ENCODE assay signal across 21 cellular contexts in genomic region chr1:206477581-206478380, GRCh38. TPM values are rescaled to one million over a fixed set of nuclear protein-coding genes. Genes with fewer than 3 reads are reported as not detected.
DNase-seq lines count a peak whose midpoint lies in the region; ATAC-seq, FAIRE-seq and TF ChIP-seq lines count a peak whose summit lies in the region.
"Had no signal": no experiment of that assay in that cellular context is flagged by ENCODE, and none has a peak within 500 bp of the region (broad histone marks: within the 10 kb centered on the region; RNA-seq: fewer than 3 reads in every experiment).

No MANE protein-coding gene starts in this region.

- intact Hi-C loops in activated CD8-positive, alpha-beta T cell treated with anti-CD3 and anti-CD28 coated beads for 36 hours (cut with micrococcal nuclease), result no loop called here

- peaks cover 32% of the 10 kb centered on the region for H3K4me1 Mint-ChIP-seq in activated CD8-positive, alpha-beta T cell treated with anti-CD3 and anti-CD28 coated beads, Interleukin-2, amount 10 ng/mL, durations not matched to agents 7 days and 5 days (ENCODE audit: low read depth)
- H3K4me1 Mint-ChIP-seq in activated CD8-positive, alpha-beta T cell treated with anti-CD3 and anti-CD28 coated beads for 36 hours (ENCODE audit: low read depth), result peaks cover 48% of the 10 kb centered on the region
- H3K4me1 Mint-ChIP-seq in endothelial cell (ENCODE audit: unreplicated experiment), result peaks cover 12% of the 10 kb centered on the region
- H3K4me1 Mint-ChIP-seq in stimulated activated effector memory CD8-positive, alpha-beta T cell treated with anti-CD3 and anti-CD28 coated beads, Interleukin-12 subunit alpha, Interleukin-12 subunit beta, amount 100 ng/mL, for 72 hours, result peaks cover 52% of the 10 kb centered on the region

- no peaks in the 10 kb centered on the region for H3K27me3 Mint-ChIP-seq in activated CD8-positive, alpha-beta T cell treated with anti-CD3 and anti-CD28 coated beads, Interleukin-2, amount 10 ng/mL, durations not matched to agents 7 days and 5 days (ENCODE audit: low read depth)
- no peaks in the 10 kb centered on the region for H3K27me3 Mint-ChIP-seq in activated CD8-positive, alpha-beta T cell treated with anti-CD3 and anti-CD28 coated beads for 36 hours
- peaks cover 12% of the 10 kb centered on the region for H3K27me3 Mint-ChIP-seq in endothelial cell (ENCODE audit: unreplicated experiment)

- CTCF ChIA-PET in activated CD8-positive, alpha-beta T cell treated with anti-CD3 and anti-CD28 coated beads, Interleukin-2, amount 10 ng/mL, durations not matched to agents 7 days and 5 days (lab: Charles Lee), result interaction anchor here (1.2 to 7.5 kb wide), 6 partner anchors 8 to 187 kb away, joined by 3 to 94 read pairs (median 8); partner anchors contain the start of gene RASSF5
- CTCF ChIA-PET in activated CD8-positive, alpha-beta T cell treated with anti-CD3 and anti-CD28 coated beads for 36 hours (lab: Charles Lee), result interaction anchor here (2.0 to 9.2 kb wide), 8 partner anchors 13 to 187 kb away, joined by 8 to 112 read pairs (median 32); no protein-coding TSS in a partner anchor
- CTCF ChIA-PET in HEK293 (lab: Yijun Ruan, JAX), result interaction anchor here (0.5 to 5.2 kb wide), 11 partner anchors 8 to 504 kb away, joined by 3 to 37 read pairs (median 4); partner anchors contain the start of gene IKBKE

- no peak for TF ChIP-seq CTCF in activated CD8-positive, alpha-beta T cell treated with anti-CD3 and anti-CD28 coated beads for 36 hours (IDR thresholded peaks at IDR 0.05)
- no peak for TF ChIP-seq CTCF in HEK293 (tag by site-specific recombination; IDR thresholded peaks at IDR 0.05)
- no peak for TF ChIP-seq CTCF in endothelial cell (IDR thresholded peaks at IDR 0.05; ENCODE audit: unreplicated experiment)

- H3K27ac Mint-ChIP-seq in activated CD8-positive, alpha-beta T cell treated with anti-CD3 and anti-CD28 coated beads, Interleukin-2, amount 10 ng/mL, durations not matched to agents 7 days and 5 days, result peak overlapping the region; percentile 19
- H3K27ac Mint-ChIP-seq in activated CD8-positive, alpha-beta T cell treated with anti-CD3 and anti-CD28 coated beads for 36 hours, result no peak overlapping the region
- no peak overlapping the region for H3K27ac Mint-ChIP-seq in endothelial cell (ENCODE audit: unreplicated experiment)
- H3K27ac Mint-ChIP-seq in stimulated activated effector memory CD8-positive, alpha-beta T cell treated with anti-CD3 and anti-CD28 coated beads, Interleukin-12 subunit alpha, Interleukin-12 subunit beta, amount 100 ng/mL, for 72 hours, result peak overlapping the region; percentile 16
- H3K27ac Mint-ChIP-seq: HFFc6 had no signal

- peaks cover 69% of the 10 kb centered on the region for H3K36me3 Mint-ChIP-seq in activated CD8-positive, alpha-beta T cell treated with anti-CD3 and anti-CD28 coated beads, Interleukin-2, amount 10 ng/mL, durations not matched to agents 7 days and 5 days (ENCODE audit: low read depth)
- peaks cover 42% of the 10 kb centered on the region for H3K36me3 Mint-ChIP-seq in activated CD8-positive, alpha-beta T cell treated with anti-CD3 and anti-CD28 coated beads for 36 hours (ENCODE audit: low read depth)
- H3K36me3 Mint-ChIP-seq in endothelial cell (ENCODE audit: low read depth, unreplicated experiment), result peaks cover 30% of the 10 kb centered on the region
- peaks cover 73% of the 10 kb centered on the region for H3K36me3 Mint-ChIP-seq in stimulated activated effector memory CD8-positive, alpha-beta T cell treated with anti-CD3 and anti-CD28 coated beads, Interleukin-12 subunit alpha, Interleukin-12 subunit beta, amount 100 ng/mL, for 72 hours

- FAIRE-seq in HTR-8/SVneo (lab: Jason Lieb, UNC), result no peak
- FAIRE-seq: HepG2 had no signal

- no peaks in the 10 kb centered on the region for H3K9me3 ChIP-seq in HEK293 (ENCODE audit: control insufficient read depth, insufficient read depth, low read depth, low read length)
- H3K9me3 ChIP-seq: MG63 had no signal

- H3K4me3 Mint-ChIP-seq in activated CD8-positive, alpha-beta T cell treated with anti-CD3 and anti-CD28 coated beads, Interleukin-2, amount 10 ng/mL, durations not matched to agents 7 days and 5 days, result no peak overlapping the region
- H3K4me3 Mint-ChIP-seq in activated CD8-positive, alpha-beta T cell treated with anti-CD3 and anti-CD28 coated beads for 36 hours, result no peak overlapping the region
- H3K4me3 Mint-ChIP-seq in endothelial cell (ENCODE audit: unreplicated experiment), result peak overlapping the region; percentile 51
- no peak overlapping the region for H3K4me3 Mint-ChIP-seq in stimulated activated effector memory CD8-positive, alpha-beta T cell treated with anti-CD3 and anti-CD28 coated beads, Interleukin-12 subunit alpha, Interleukin-12 subunit beta, amount 100 ng/mL, for 72 hours
- H3K4me3 Mint-ChIP-seq: HFFc6 had no signal

- no peak for DNase-seq in activated CD8-positive, alpha-beta T cell treated with anti-CD3 and anti-CD28 coated beads, Interleukin-2, amount 10 ng/mL, durations not matched to agents 7 days and 5 days
- no peak for DNase-seq in activated CD8-positive, alpha-beta T cell treated with anti-CD3 and anti-CD28 coated beads for 36 hours
- DNase-seq in endothelial cell (ENCODE audit: low spot score), result no peak
- no peak for DNase-seq in stimulated activated effector memory CD8-positive, alpha-beta T cell treated with anti-CD3 and anti-CD28 coated beads, Interleukin-12 subunit alpha, Interleukin-12 subunit beta, amount 100 ng/mL, for 72 hours (ENCODE audit: low spot score in 2 of 2)
- no peak for DNase-seq in HTR-8/SVneo (ENCODE audit: insufficient read length, low spot score)
- DNase-seq: AML-193; COR-L47; DMS79; H7; HFFc6; MG63; NCI-H1694 treated with DMSO at 0.1 percent for 48 hours; NCI-H2081 treated with DMSO at 0.1 percent for 48 hours; NCI-H510A treated with DMSO at 0.1 percent for 48 hours; NCI-H774; NK-92 treated with Interleukin-12 subunit alpha and Interleukin-12 subunit beta, amount 100 ng/mL, for 24 hours had no signal

- no peak overlapping the region for H3K4me3 ChIP-seq in HEK293 (ENCODE audit: low read depth, low read length)
- H3K4me3 ChIP-seq: K562, MG63 had no signal

- ATAC-seq in activated CD8-positive, alpha-beta T cell treated with anti-CD3 and anti-CD28 coated beads, Interleukin-2, amount 10 ng/mL, durations not matched to agents 7 days and 5 days, result no peak
- no peak for ATAC-seq in activated CD8-positive, alpha-beta T cell treated with anti-CD3 and anti-CD28 coated beads for 36 hours
- ATAC-seq in stimulated activated effector memory CD8-positive, alpha-beta T cell treated with anti-CD3 and anti-CD28 coated beads, Interleukin-12 subunit alpha, Interleukin-12 subunit beta, amount 100 ng/mL, for 72 hours, result no peak
- ATAC-seq in GM18520 (IDR thresholded peaks at IDR 0.05; ENCODE audit: unreplicated experiment), result no peak
- ATAC-seq: HepG2, K562, SK-N-SH treated with all-trans-retinoic acid at 6 μM for 48 hours had no signal

- H3K9me3 Mint-ChIP-seq in activated CD8-positive, alpha-beta T cell treated with anti-CD3 and anti-CD28 coated beads, Interleukin-2, amount 10 ng/mL, durations not matched to agents 7 days and 5 days (ENCODE audit: insufficient read depth), result no peaks in the 10 kb centered on the region
- H3K9me3 Mint-ChIP-seq in activated CD8-positive, alpha-beta T cell treated with anti-CD3 and anti-CD28 coated beads for 36 hours, result no peaks in the 10 kb centered on the region
- no peaks in the 10 kb centered on the region for H3K9me3 Mint-ChIP-seq in endothelial cell (ENCODE audit: unreplicated experiment)
- H3K9me3 Mint-ChIP-seq in stimulated activated effector memory CD8-positive, alpha-beta T cell treated with anti-CD3 and anti-CD28 coated beads, Interleukin-12 subunit alpha, Interleukin-12 subunit beta, amount 100 ng/mL, for 72 hours, result no peaks in the 10 kb centered on the region
- H3K9me3 Mint-ChIP-seq: HFFc6 had no signal

- no peaks in the 10 kb centered on the region for H3K4me1 ChIP-seq in HEK293 (ENCODE audit: control insufficient read depth, insufficient read depth, low read length)

- POLR2A ChIA-PET in activated CD8-positive, alpha-beta T cell treated with anti-CD3 and anti-CD28 coated beads, Interleukin-2, amount 10 ng/mL, durations not matched to agents 7 days and 5 days (lab: Charles Lee), result no interaction called here
- POLR2A ChIA-PET in activated CD8-positive, alpha-beta T cell treated with anti-CD3 and anti-CD28 coated beads for 36 hours (lab: Charles Lee), result interaction anchor here (0.6 to 1.6 kb wide), 3 partner anchors 16 to 29 kb away, joined by 3 to 4 read pairs (median 3); partner anchors contain the start of gene RASSF5
- POLR2A ChIA-PET in HEK293 (lab: Yijun Ruan, JAX), result no interaction called here

- H3K36me3 ChIP-seq in HEK293 (ENCODE audit: control insufficient read depth in 2 of 2, insufficient read depth in 1 of 2, low read length in 2 of 2), result peaks cover 0 to 9% of the 10 kb centered on the region in 2 experiments; a peak in 1 of 3 replicates

- H3K27ac ChIP-seq in HEK293 (ENCODE audit: extremely low read depth, low read depth, low read length), result no peak overlapping the region

TF ChIP-seq in HEK293, 187 proteins besides CTCF, POLR2A, EP300 and RAD21:
- TF ChIP-seq ZIC2 (tag by site-specific recombination; IDR thresholded peaks at IDR 0.05) (peak; percentile 28; the same call in 1 of the 2 replicates), ZNF707 (tag by site-specific recombination; IDR thresholded peaks at IDR 0.05) (no peak)

RNA-seq across cellular contexts. Expression of gene IKBKE, which starts 7.5 kb away (rescaled TPM):
- 10 to 100 TPM; 68.3 to 70.1 TPM for total RNA-seq in activated CD8-positive, alpha-beta T cell treated with anti-CD3 and anti-CD28 coated beads, Interleukin-2, amount 10 ng/mL, durations not matched to agents 7 days and 5 days
- 10 to 100 TPM; 14.3 to 14.9 TPM for total RNA-seq in activated CD8-positive, alpha-beta T cell treated with anti-CD3 and anti-CD28 coated beads for 36 hours
- total RNA-seq in endothelial cell (ENCODE audit: unreplicated experiment), result 20.9 TPM

RNA-seq across cellular contexts. Expression of gene RASSF5, which starts 29.6 kb away (rescaled TPM):
- total RNA-seq in activated CD8-positive, alpha-beta T cell treated with anti-CD3 and anti-CD28 coated beads, Interleukin-2, amount 10 ng/mL, durations not matched to agents 7 days and 5 days, result 100 to 1,000 TPM; 192 to 195 TPM
- total RNA-seq in activated CD8-positive, alpha-beta T cell treated with anti-CD3 and anti-CD28 coated beads for 36 hours, result 100 to 1,000 TPM; 215 to 218 TPM
- 1.2 TPM for total RNA-seq in endothelial cell (ENCODE audit: unreplicated experiment)

Comparison
In these comparisons a context has a peak if more than half of its experiments do, and no peak if none do; other contexts are left out.
1. H3K27ac Mint-ChIP-seq: peak in activated CD8-positive, alpha-beta T cell treated with anti-CD3 and anti-CD28 coated beads, Interleukin-2, amount 10 ng/mL, durations not matched to agents 7 days and 5 days (single experiment) and stimulated activated effector memory CD8-positive, alpha-beta T cell treated with anti-CD3 and anti-CD28 coated beads, Interleukin-12 subunit alpha, Interleukin-12 subunit beta, amount 100 ng/mL, for 72 hours (single experiment); none in activated CD8-positive, alpha-beta T cell treated with anti-CD3 and anti-CD28 coated beads for 36 hours (single experiment) and endothelial cell (single experiment).
2. RNA of gene RASSF5, which starts 29.6 kb away (total RNA-seq): 215 to 218 TPM in activated CD8-positive, alpha-beta T cell treated with anti-CD3 and anti-CD28 coated beads for 36 hours and 192 to 195 TPM in activated CD8-positive, alpha-beta T cell treated with anti-CD3 and anti-CD28 coated beads, Interleukin-2, amount 10 ng/mL, durations not matched to agents 7 days and 5 days; 1.2 TPM in endothelial cell (single experiment); every median in the first group is over 10 times any median in the second.